8 cellular contexts compared by ENCODE assay signal in genomic region chr10:18238875-18239485, GRCh38.
DNase-seq lines count a peak whose midpoint lies in the region; ATAC-seq, FAIRE-seq and TF ChIP-seq lines count a peak whose summit lies in the region.

No MANE protein-coding gene starts in this region.

- POLR2A ChIA-PET in GM12878 (lab: Charles Lee), result interaction anchor here (0.6 kb wide), 1 partner anchor 74 kb away, joined by 3 read pairs; no protein-coding TSS in a partner anchor

- no peaks in the 10 kb centered on the region for H3K4me1 ChIP-seq in GM12878 (ENCODE audit: control insufficient read depth, insufficient read depth, low read length)

- intact Hi-C loops in GM12878 (cut with micrococcal nuclease; ENCODE audit: unreplicated experiment), result loop anchor here (5.0 kb wide), 2 partner anchors 73 to 632 kb away; no protein-coding TSS in a partner anchor

- RAD21 ChIA-PET in GM12878 (lab: Charles Lee; ENCODE audit: unreplicated experiment), result interaction anchor here (0.7 to 2.3 kb wide), 7 partner anchors 17 to 233 kb away, joined by 3 to 14 read pairs (median 3); no protein-coding TSS in a partner anchor

- no peak overlapping the region for H3K9ac ChIP-seq in GM12878 (ENCODE audit: control insufficient read depth, insufficient read depth, low read length)

- peak; percentile 77 for TF ChIP-seq RAD21 in GM12878 (IDR thresholded peaks at IDR 0.05; ENCODE audit: insufficient read depth, low read depth, low read length)

- no peaks in the 10 kb centered on the region for H3K9me3 ChIP-seq in GM12878 (replicated peaks; ENCODE audit: control insufficient read depth, insufficient read depth, low read length)

- H3K27me3 ChIP-seq in GM12878 (replicated peaks in 1 of 2; ENCODE audit: control insufficient read depth in 2 of 2, insufficient read depth in 2 of 2, low read length in 1 of 2), result peaks cover 0 to 3% of the 10 kb centered on the region in 2 experiments; a peak in 2 of 4 replicates

- H3K27ac ChIP-seq in GM12878 (ENCODE audit: control insufficient read depth, insufficient read depth), result no peak overlapping the region

- in situ Hi-C loops in GM12878 (cut with MboI), result no loop called here

- 24% methylated on average over 8 of the region's 8 CpGs for WGBS in GM12878 (ENCODE audit: insufficient coverage, insufficient replicate concordance, low lambda C conversion rate, missing lambda C conversion rate)

- no peak overlapping the region for H2AFZ ChIP-seq in GM12878 (ENCODE audit: control insufficient read depth, low read depth, low read length)

- H3K79me2 ChIP-seq in GM12878 (ENCODE audit: control insufficient read depth, insufficient read depth, low read length), result no peaks in the 10 kb centered on the region

- TF ChIP-seq EP300 in GM12878 (IDR thresholded peaks at IDR 0.05; ENCODE audit: borderline replicate concordance in 1 of 2, control insufficient read depth in 1 of 2, low read depth in 2 of 2, low read length in 2 of 2), result no peak

- DNase-seq in Kasumi-1 (lab: John Stamatoyannopoulos, UW) (peak; percentile 67 to 81), GM12878 (ENCODE audit: low read depth, low spot score) (no peak), left kidney (ENCODE audit: low read depth, low spot score) (peak; percentile 64), NCI-H1417 treated with DMSO at 0.1 percent for 48 hours (lab: John Stamatoyannopoulos, UW) (no peak), HPDE6-E6E7 (ENCODE audit: extremely low spot score) (no peak), NK-92 (lab: John Stamatoyannopoulos, UW; ENCODE audit: unreplicated experiment) (no peak), cerebellar nuclear complex (lab: John Stamatoyannopoulos, UW) (no peak)

- H3K4me3 ChIP-seq in GM12878, result no peak overlapping the region

- H4K20me1 ChIP-seq in GM12878 (ENCODE audit: control insufficient read depth, insufficient read depth), result no peaks in the 10 kb centered on the region

- TF ChIP-seq CTCF in GM12878 (IDR thresholded peaks at IDR 0.05 in 2 of 3, conservative IDR thresholded peaks at IDR 0.05 in 1 of 3; ENCODE audit: control insufficient read depth in 2 of 3, extremely low read depth in 1 of 3, insufficient read depth in 1 of 3, low read depth in 3 of 3, low read length in 3 of 3), result peak; percentile 51 to 68 (median 58); a peak in 5 of 6 replicates

- FAIRE-seq in G401.6 (lab: Jason Lieb, UNC), result peak; percentile 90
- no peak for FAIRE-seq in GM12878 (lab: Jason Lieb, UNC)

- ATAC-seq in GM12878, result peak; percentile 66

- SMC1A ChIA-PET in GM12878 (lab: Charles Lee; ENCODE audit: uncharacterized antibody, unreplicated experiment), result interaction anchor here (0.9 to 2.8 kb wide), 7 partner anchors 16 to 234 kb away, joined by 3 to 19 read pairs (median 3); no protein-coding TSS in a partner anchor

- no TSS peak for BruUV-seq in GM12878 (replicated peaks; lab: Mats Ljungman, UMichigan)

- no peak overlapping the region for H3K4me2 ChIP-seq in GM12878 (ENCODE audit: control insufficient read depth, insufficient read depth)

- TF ChIP-seq POLR2A in GM12878 (IDR thresholded peaks at IDR 0.05; ENCODE audit: low read depth, low read length), result no peak

- CTCF ChIA-PET in GM12878 (lab: Yijun Ruan, JAX), result interaction anchor here (0.6 to 3.3 kb wide), 24 partner anchors 11 to 630 kb away, joined by 3 to 23 read pairs (median 4); no protein-coding TSS in a partner anchor

- no peaks in the 10 kb centered on the region for H3K36me3 ChIP-seq in GM12878 (ENCODE audit: control insufficient read depth in 2 of 2, insufficient read depth in 2 of 2, low read length in 1 of 2)

TF ChIP-seq in GM12878, 131 proteins besides CTCF, POLR2A, EP300 and RAD21:
- TF ChIP-seq SMC3 (IDR thresholded peaks at IDR 0.05; ENCODE audit: borderline replicate concordance, low read length), result peak; percentile 49; the same call in 1 of the 2 replicates
- TF ChIP-seq PAX8 (IDR thresholded peaks at IDR 0.05), result no peak
- TF ChIP-seq NR2F1 (conservative IDR thresholded peaks at IDR 0.05), result no peak

Comparison
In these comparisons a context has a peak if more than half of its experiments do, and no peak if none do; other contexts are left out.
1. DNase-seq: peak in Kasumi-1 (2 of 2) and left kidney (single experiment); none in GM12878 (single experiment), NCI-H1417 treated with DMSO at 0.1 percent for 48 hours (single experiment), HPDE6-E6E7 (single experiment), NK-92 (single experiment) and cerebellar nuclear complex (0 of 2).